ENCODE assay signal across 7 cellular contexts in genomic region chr1:51768971-51769601, GRCh38.
DNase-seq lines count a peak whose midpoint lies in the region; ATAC-seq, FAIRE-seq and TF ChIP-seq lines count a peak whose summit lies in the region.

No MANE protein-coding gene starts in this region.

- TF ChIP-seq RAD21 in K562 (CRISPR knock-in tag; conservative IDR thresholded peaks at IDR 0.05 in 1 of 2, IDR thresholded peaks at IDR 0.05 in 1 of 2): peak; percentile 91 to 96

- DNase-seq in HEK293T (ENCODE audit: extremely low spot score): peak; percentile 53
- peak; percentile 3 for DNase-seq in NCI-H524 treated with DMSO at 0.1 percent for 48 hours (lab: John Stamatoyannopoulos, UW)
- DNase-seq in K562 (ENCODE audit: extremely low read depth in 1 of 4, low spot score in 3 of 4): peak; percentile 62 to 73 (median 64)
- DNase-seq in iPS-NIHi11 (ENCODE audit: low spot score): peak; percentile 68

- H3K4me3 ChIP-seq in DOHH2 (ENCODE audit: low read length): no peak overlapping the region
- no peak overlapping the region for H3K4me3 ChIP-seq in K562

- WGBS in K562 (ENCODE audit: insufficient coverage, low coverage, missing lambda C conversion rate): 72% methylated on average over 6 of the region's 6 CpGs

- no peak overlapping the region for H3K4me2 ChIP-seq in DOHH2 (ENCODE audit: low read length)
- no peak overlapping the region for H3K4me2 ChIP-seq in K562 (ENCODE audit: insufficient read depth, low read length)

- POLR2A ChIA-PET in HEK293T (lab: Yijun Ruan, JAX) (interaction anchor here (0.5 kb wide), 1 partner anchor 114 kb away, joined by 3 read pairs; no protein-coding TSS in a partner anchor), K562 (lab: Yijun Ruan, JAX) (interaction anchor here (0.5 to 1.6 kb wide), 7 partner anchors 8 to 236 kb away, joined by 3 to 4 read pairs (median 3); no protein-coding TSS in a partner anchor)

- no peaks in the 10 kb centered on the region for H3K27me3 ChIP-seq in DOHH2 (ENCODE audit: control insufficient read depth, low read length)
- no peaks in the 10 kb centered on the region for H3K27me3 ChIP-seq in K562 (ENCODE audit: control insufficient read depth in 2 of 2, insufficient read depth in 2 of 2, low read length in 2 of 2)

- peak overlapping the region; percentile 26 for H3K27ac Mint-ChIP-seq in stimulated activated memory B cell treated with anti-CD40 and anti-IgM and Interleukin-4, amounts not matched to agents 10 μg/mL and 1 μg/mL and 100 μg/mL, for 72 hours

- H3K4me1 ChIP-seq in DOHH2 (ENCODE audit: control insufficient read depth, low read length) (no peaks in the 10 kb centered on the region), K562 (replicated peaks in 1 of 2; ENCODE audit: control insufficient read depth in 2 of 2, insufficient read depth in 2 of 2, low read length in 2 of 2) (no peaks in the 10 kb centered on the region; a peak in 1 of 5 replicates)

- CTCF ChIA-PET in HEK293T (lab: Yijun Ruan, JAX): interaction anchor here (0.5 to 1.4 kb wide), 15 partner anchors 9 to 200 kb away, joined by 3 to 8 read pairs (median 3); no protein-coding TSS in a partner anchor
- CTCF ChIA-PET in K562 (lab: Yijun Ruan, JAX; ENCODE audit: low intra/inter-chr PET ratio): interaction anchor here (0.6 to 2.3 kb wide), 5 partner anchors 50 to 200 kb away, joined by 3 to 15 read pairs (median 4); no protein-coding TSS in a partner anchor

- no peaks in the 10 kb centered on the region for H3K27me3 Mint-ChIP-seq in stimulated activated memory B cell treated with anti-CD40 and anti-IgM and Interleukin-4, amounts not matched to agents 10 μg/mL and 1 μg/mL and 100 μg/mL, for 72 hours

- H3K9ac ChIP-seq in K562 (ENCODE audit: insufficient read depth in 1 of 2, low read depth in 2 of 2, low read length in 2 of 2): no peak overlapping the region

- intact Hi-C loops in K562 (cut with micrococcal nuclease): loop anchor here (1.0 to 10.0 kb wide), 6 partner anchors 37 to 424 kb away; no protein-coding TSS in a partner anchor

- no peak for TF ChIP-seq EP300 in K562 (IDR thresholded peaks at IDR 0.05; ENCODE audit: low read length)

- H3K9me3 ChIP-seq in DOHH2 (ENCODE audit: control insufficient read depth, insufficient read depth, low read length) (no peaks in the 10 kb centered on the region), K562 (replicated peaks; ENCODE audit: control insufficient read depth, insufficient read depth, low read depth, low read length) (no peaks in the 10 kb centered on the region)

- no peaks in the 10 kb centered on the region for H3K9me3 Mint-ChIP-seq in stimulated activated memory B cell treated with anti-CD40 and anti-IgM and Interleukin-4, amounts not matched to agents 10 μg/mL and 1 μg/mL and 100 μg/mL, for 72 hours

- peaks cover 25% of the 10 kb centered on the region for H3K4me1 Mint-ChIP-seq in stimulated activated memory B cell treated with anti-CD40 and anti-IgM and Interleukin-4, amounts not matched to agents 10 μg/mL and 1 μg/mL and 100 μg/mL, for 72 hours

- no TSS peak for BruUV-seq in K562 (replicated peaks; lab: Mats Ljungman, UMichigan)

- no peaks in the 10 kb centered on the region for H3K9me1 ChIP-seq in K562 (ENCODE audit: control insufficient read depth, insufficient read depth, low read length)

- H3K27ac ChIP-seq in DOHH2 (ENCODE audit: low read depth, low read length) (no peak overlapping the region), K562 (ENCODE audit: extremely low read depth, low read depth, low read length) (no peak overlapping the region)

- no peaks in the 10 kb centered on the region for H3K9me2 ChIP-seq in DOHH2 (replicated peaks; ENCODE audit: control insufficient read depth, low read length)

- peaks cover 63% of the 10 kb centered on the region for H3K36me3 Mint-ChIP-seq in stimulated activated memory B cell treated with anti-CD40 and anti-IgM and Interleukin-4, amounts not matched to agents 10 μg/mL and 1 μg/mL and 100 μg/mL, for 72 hours

- peak; percentile 89 for FAIRE-seq in K562 (lab: Jason Lieb, UNC)

- TF ChIP-seq CTCF in DOHH2 (IDR thresholded peaks at IDR 0.05; ENCODE audit: low read depth, low read length, poor library complexity, severe bottlenecking) (peak; percentile 81), K562 (IDR thresholded peaks at IDR 0.05 in 2 of 3, conservative IDR thresholded peaks at IDR 0.05 in 1 of 3; ENCODE audit: insufficient read depth in 2 of 3, low read depth in 1 of 3, low read length in 3 of 3) (peak; percentile 68 to 88 (median 85))

- H4K20me1 ChIP-seq in DOHH2 (ENCODE audit: control insufficient read depth, insufficient read depth, low read depth, low read length) (no peaks in the 10 kb centered on the region), K562 (replicated peaks; ENCODE audit: control insufficient read depth, insufficient read depth, low read length) (0 out of 2 replicates have a peak, but pooled peaks cover 4% of the 10 kb centered on the region)

- no peak for TF ChIP-seq POLR2A in K562 (conservative IDR thresholded peaks at IDR 0.05)

- H3F3A ChIP-seq in DOHH2 (ENCODE audit: control insufficient read depth, insufficient read depth): peaks cover 10% of the 10 kb centered on the region; the same call in 1 of the 2 replicates

- in situ Hi-C loops in K562 (cut with MboI): no loop called here

- no peak overlapping the region for H2AFZ ChIP-seq in K562 (ENCODE audit: low read depth, low read length)

- ATAC-seq in K562: peak; percentile 93
- no peak for ATAC-seq in stimulated activated memory B cell treated with anti-CD40 and anti-IgM and Interleukin-4, amounts not matched to agents 10 μg/mL and 1 μg/mL and 100 μg/mL, for 72 hours
- ATAC-seq in GM18519 (IDR thresholded peaks at IDR 0.05; ENCODE audit: low FRiP score, unreplicated experiment): no peak

- H3K4me3 Mint-ChIP-seq in stimulated activated memory B cell treated with anti-CD40 and anti-IgM and Interleukin-4, amounts not matched to agents 10 μg/mL and 1 μg/mL and 100 μg/mL, for 72 hours: no peak overlapping the region

- no peaks in the 10 kb centered on the region for H3K79me2 ChIP-seq in DOHH2 (ENCODE audit: control insufficient read depth, low read length)
- H3K79me2 ChIP-seq in K562 (ENCODE audit: control insufficient read depth, insufficient read depth, low read length): peaks cover 10% of the 10 kb centered on the region; the same call in 1 of the 3 replicates

- H3K36me3 ChIP-seq in DOHH2 (ENCODE audit: control insufficient read depth, low read length): peaks cover 73% of the 10 kb centered on the region
- peaks cover 91% of the 10 kb centered on the region for H3K36me3 ChIP-seq in K562 (ENCODE audit: control insufficient read depth, insufficient read depth, low read length)

TF ChIP-seq in HEK293T, 16 proteins besides CTCF, POLR2A, EP300 and RAD21:
- TF ChIP-seq ZNF384 (IDR thresholded peaks at IDR 0.05): 0 out of 2 replicates have a peak, but pooled peaks have one; percentile 44
- no peak for TF ChIP-seq FOXA1 (IDR thresholded peaks at IDR 0.05)

TF ChIP-seq in K562, 482 proteins besides CTCF, POLR2A, EP300 and RAD21 (continues in another document):
- TF ChIP-seq JUND (IDR thresholded peaks at IDR 0.05; ENCODE audit: borderline replicate concordance, low read depth, low read length) (peak; percentile 28; the same call in 1 of the 2 replicates), JUND (tag; IDR thresholded peaks at IDR 0.05; ENCODE audit: borderline replicate concordance, low read depth, low read length) (no peak), DEAF1 (CRISPR knock-in tag; IDR thresholded peaks at IDR 0.05) (peak; percentile 70), ARNT (IDR thresholded peaks at IDR 0.05) (peak in 1 of 2 experiments; percentile 65; a peak in 1 of 4 replicates), ARID2 (IDR thresholded peaks at IDR 0.05) (peak; percentile 72), CC2D1A (IDR thresholded peaks at IDR 0.05) (0 out of 2 replicates have a peak, but pooled peaks have one; percentile 29), NBN (IDR thresholded peaks at IDR 0.05; ENCODE audit: low read depth) (0 out of 2 replicates have a peak, but pooled peaks have one; percentile 41), ZFP36 (IDR thresholded peaks at IDR 0.05; ENCODE audit: low read depth, low read length, partially characterized antibody) (no peak), ZEB2 (IDR thresholded peaks at IDR 0.05) (0 out of 2 replicates have a peak, but pooled peaks have one; percentile 10), SREBF1 (IDR thresholded peaks at IDR 0.05; ENCODE audit: borderline replicate concordance, low read depth, low read length) (no peak), ZNF384 (IDR thresholded peaks at IDR 0.05; ENCODE audit: low read depth, low read length) (peak; percentile 42), ZNF316 (IDR thresholded peaks at IDR 0.05) (peak; percentile 19; the same call in 1 of the 2 replicates)
- TF ChIP-seq, protein P1, sequence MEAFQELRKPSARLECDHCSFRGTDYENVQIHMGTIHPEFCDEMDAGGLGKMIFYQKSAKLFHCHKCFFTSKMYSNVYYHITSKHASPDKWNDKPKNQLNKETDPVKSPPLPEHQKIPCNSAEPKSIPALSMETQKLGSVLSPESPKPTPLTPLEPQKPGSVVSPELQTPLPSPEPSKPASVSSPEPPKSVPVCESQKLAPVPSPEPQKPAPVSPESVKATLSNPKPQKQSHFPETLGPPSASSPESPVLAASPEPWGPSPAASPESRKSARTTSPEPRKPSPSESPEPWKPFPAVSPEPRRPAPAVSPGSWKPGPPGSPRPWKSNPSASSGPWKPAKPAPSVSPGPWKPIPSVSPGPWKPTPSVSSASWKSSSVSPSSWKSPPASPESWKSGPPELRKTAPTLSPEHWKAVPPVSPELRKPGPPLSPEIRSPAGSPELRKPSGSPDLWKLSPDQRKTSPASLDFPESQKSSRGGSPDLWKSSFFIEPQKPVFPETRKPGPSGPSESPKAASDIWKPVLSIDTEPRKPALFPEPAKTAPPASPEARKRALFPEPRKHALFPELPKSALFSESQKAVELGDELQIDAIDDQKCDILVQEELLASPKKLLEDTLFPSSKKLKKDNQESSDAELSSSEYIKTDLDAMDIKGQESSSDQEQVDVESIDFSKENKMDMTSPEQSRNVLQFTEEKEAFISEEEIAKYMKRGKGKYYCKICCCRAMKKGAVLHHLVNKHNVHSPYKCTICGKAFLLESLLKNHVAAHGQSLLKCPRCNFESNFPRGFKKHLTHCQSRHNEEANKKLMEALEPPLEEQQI (IDR thresholded peaks at IDR 0.05): 0 out of 2 replicates have a peak, but pooled peaks have one; percentile 14

Comparison
In these comparisons a context has a peak if more than half of its experiments do, and no peak if none do; other contexts are left out.
1. DNase-seq: peak in every context shown above with its lines; median percentile 68 in iPS-NIHi11; 64 in K562; 53 in HEK293T; 3 in NCI-H524 treated with DMSO at 0.1 percent for 48 hours.